In the genomic region with DNA sequence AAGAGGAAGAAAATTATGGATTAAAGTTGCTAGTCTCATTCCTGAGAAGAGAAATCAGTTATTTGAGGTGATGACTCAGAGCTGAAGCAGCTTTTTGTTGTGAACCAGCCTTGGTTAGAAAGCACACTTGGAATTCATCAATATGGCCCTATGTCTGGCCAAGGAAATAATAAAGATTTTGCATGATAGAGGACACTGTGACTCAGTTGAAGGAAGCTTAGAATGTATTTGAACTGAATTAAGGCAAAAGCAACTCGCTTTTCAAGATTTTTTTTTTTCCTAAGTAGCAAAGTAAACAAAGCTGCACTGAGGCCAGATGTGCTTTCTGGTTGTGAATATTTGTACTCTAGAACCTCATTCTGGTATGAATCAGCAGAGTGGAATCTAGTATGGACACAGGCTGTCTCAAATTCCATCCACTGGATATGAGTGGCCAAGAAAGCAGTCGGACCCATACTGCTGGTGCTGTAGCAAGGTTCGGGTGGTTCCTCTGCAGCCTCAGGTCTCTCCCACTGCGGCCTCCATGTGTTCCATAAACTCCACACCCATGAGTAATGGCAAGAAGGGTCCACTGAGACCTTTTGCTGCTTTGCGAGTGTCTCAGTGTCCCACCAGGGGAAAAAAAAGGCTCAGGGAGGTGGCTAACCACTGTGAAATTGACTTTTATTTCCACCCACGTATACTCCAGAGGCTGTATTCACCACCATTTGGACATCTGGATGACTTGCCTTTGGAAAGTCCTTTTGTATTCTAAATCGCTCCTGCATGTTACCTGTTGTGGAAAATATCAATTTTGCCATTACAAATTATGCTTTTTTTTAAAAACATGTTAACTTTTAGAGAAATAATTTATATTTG, we compare ENCODE assay signal across 8 cellular contexts. TPM values are rescaled to one million over a fixed set of nuclear protein-coding genes. Genes with fewer than 3 reads are reported as not detected.
A peak's percentile ranks its signal among the peaks of the same experiment; 100 is the strongest.
DNase-seq lines count a peak whose midpoint lies in the region; ATAC-seq and TF ChIP-seq lines count a peak whose summit lies in the region.

No MANE protein-coding gene starts in this region.

- no peak overlapping the region for H3K27ac ChIP-seq in Karpas-422 (ENCODE audit: low read length)

- no peaks in the 10 kb centered on the region for H4K20me1 ChIP-seq in Karpas-422 (ENCODE audit: insufficient read depth, low read depth, low read length)

- DNase-seq in AG09309 (ENCODE audit: low read depth) (peak; percentile 95), LHCN-M2 (ENCODE audit: low read depth) (peak; percentile 96), cardiac fibroblast (ENCODE audit: low read depth in 2 of 2) (peak; percentile 86 to 98), memory B cell (ENCODE audit: low spot score in 2 of 2) (no peak), NCI-H1694 treated with DMSO at 0.1 percent for 48 hours (lab: John Stamatoyannopoulos, UW) (no peak), GOT3 (lab: John Stamatoyannopoulos, UW) (no peak), Karpas-422 (no peak)
- DNase-seq in activated CD4-positive, CD25-positive, alpha-beta regulatory T cell treated with anti-CD3 and anti-CD28 coated beads, Interleukin-2, amount 50 U/mL, for 72 hours = no peak

- no peaks in the 10 kb centered on the region for H3K36me3 ChIP-seq in Karpas-422 (ENCODE audit: insufficient read depth, low read length)

- no peaks in the 10 kb centered on the region for H3K9me2 ChIP-seq in Karpas-422 (replicated peaks; ENCODE audit: insufficient read depth, low read length)

- no peaks in the 10 kb centered on the region for H3K9me3 Mint-ChIP-seq in memory B cell

- H3K4me2 ChIP-seq in Karpas-422 (ENCODE audit: low read depth, low read length, poor library complexity, severe bottlenecking) = no peak overlapping the region

- H3K9me3 ChIP-seq in Karpas-422 (ENCODE audit: low read length) = no peaks in the 10 kb centered on the region

- ATAC-seq in memory B cell (ENCODE audit: low read depth) = no peak

- TF ChIP-seq CTCF in AG09309 (IDR thresholded peaks at IDR 0.05; ENCODE audit: control insufficient read depth, insufficient read depth, low read depth, low read length, missing control alignments) = no peak
- no peak for TF ChIP-seq CTCF in cardiac fibroblast (IDR thresholded peaks at IDR 0.05; ENCODE audit: low read depth, low read length)

- H3K79me2 ChIP-seq in Karpas-422 (ENCODE audit: low read length) = no peaks in the 10 kb centered on the region

- H3K4me3 Mint-ChIP-seq in memory B cell = peak overlapping the region; percentile 78

- no peaks in the 10 kb centered on the region for H3K27me3 Mint-ChIP-seq in memory B cell

- peaks cover 42% of the 10 kb centered on the region for H3K36me3 Mint-ChIP-seq in memory B cell

- H3K9ac ChIP-seq in Karpas-422 (ENCODE audit: low read length) = no peak overlapping the region

- no peaks in the 10 kb centered on the region for H3K27me3 ChIP-seq in Karpas-422 (ENCODE audit: low read length)

- H3K4me1 Mint-ChIP-seq in memory B cell = peaks cover 58% of the 10 kb centered on the region

- no peaks in the 10 kb centered on the region for H3K4me1 ChIP-seq in Karpas-422 (ENCODE audit: low read length)

- no peak overlapping the region for H3K4me3 ChIP-seq in AG09309 (ENCODE audit: control insufficient read depth, low read depth, low read length)
- peak overlapping the region in 1 of 2 donors; percentile 15 for H3K4me3 ChIP-seq in cardiac fibroblast (replicated peaks in 1 of 2; ENCODE audit: low read depth in 2 of 2, low read length in 2 of 2)
- no peak overlapping the region for H3K4me3 ChIP-seq in Karpas-422 (ENCODE audit: low read length)

- peak overlapping the region; percentile 86 for H3K27ac Mint-ChIP-seq in memory B cell

- H2AFZ ChIP-seq in Karpas-422 (ENCODE audit: low read length) = no peak overlapping the region

RNA-seq across cellular contexts. Expression of a gene that starts 53.1 kb away (rescaled TPM):
- total RNA-seq in LHCN-M2 (2014; rRNA removed) = 278 and 330 TPM in 2 replicates
- polyA plus RNA-seq in LHCN-M2 (2012) = 121 TPM
- not detected in 2 replicates for total RNA-seq in Karpas-422 (2014; rRNA removed; shearing (Covaris generic); ENCODE audit: low replicate concordance)

Comparison
In these comparisons a context has a peak if more than half of its experiments do, and no peak if none do; other contexts are left out.
1. DNase-seq: peak in AG09309 (single experiment), LHCN-M2 (single experiment) and cardiac fibroblast (2 of 2); none in memory B cell (0 of 2), NCI-H1694 treated with DMSO at 0.1 percent for 48 hours (single experiment), GOT3 (single experiment), Karpas-422 (single experiment) and activated CD4-positive, CD25-positive, alpha-beta regulatory T cell treated with anti-CD3 and anti-CD28 coated beads, Interleukin-2, amount 50 U/mL, for 72 hours (single experiment).
2. RNA of a gene that starts 53.1 kb away (total RNA-seq): 278 to 330 TPM in LHCN-M2; not detected in Karpas-422; every median in the first group is over 100 times any median in the second.